ENCODE assay signal across 10 cellular contexts in genomic region chr19:9431475-9431874, GRCh38. TPM values are rescaled to one million over a fixed set of nuclear protein-coding genes. Genes with fewer than 3 reads are reported as not detected.
A peak's percentile ranks its signal among the peaks of the same experiment; 100 is the strongest.
DNase-seq lines count a peak whose midpoint lies in the region; ATAC-seq, FAIRE-seq and TF ChIP-seq lines count a peak whose summit lies in the region.
"Had no signal": no experiment of that assay in that cellular context is flagged by ENCODE, and none has a peak within 500 bp of the region (broad histone marks: within the 10 kb centered on the region; RNA-seq: fewer than 3 reads in every experiment).

No MANE protein-coding gene starts in this region.

- H3K4me3 ChIP-seq in bronchial epithelial cell (ENCODE audit: low read depth, low read length): no peak overlapping the region
- H3K4me3 ChIP-seq: skin epidermis had no signal

- peaks cover 31% of the 10 kb centered on the region for H3K4me1 Mint-ChIP-seq in activated T-cell treated with anti-CD3 and anti-CD28 coated beads, Interleukin-2, amount 50 U/mL, for 4 hours (ENCODE audit: low read depth)
- peaks cover 22% of the 10 kb centered on the region for H3K4me1 Mint-ChIP-seq in nephron

- H3K27ac Mint-ChIP-seq in nephron: no peak overlapping the region

- TF ChIP-seq CTCF in bronchial epithelial cell (IDR thresholded peaks at IDR 0.05; ENCODE audit: insufficient read depth, low read length, severe bottlenecking) (peak; percentile 44), nephron (IDR thresholded peaks at IDR 0.05; ENCODE audit: unreplicated experiment in 3 of 3) (peak in 2 of 3 experiments; percentile 9 to 35)

- ATAC-seq in activated T-cell treated with anti-CD3 and anti-CD28 coated beads, Interleukin-2, amount 50 U/mL, for 4 hours: no peak
- ATAC-seq in GM21786 (IDR thresholded peaks at IDR 0.05; ENCODE audit: unreplicated experiment): no peak

- H3K9me3 Mint-ChIP-seq in activated T-cell treated with anti-CD3 and anti-CD28 coated beads, Interleukin-2, amount 50 U/mL, for 4 hours: peaks cover 12% of the 10 kb centered on the region
- H3K9me3 Mint-ChIP-seq in nephron: peaks cover 3% of the 10 kb centered on the region

- H3K36me3 ChIP-seq in bronchial epithelial cell (ENCODE audit: control insufficient read depth, insufficient read depth, low read length): peaks cover 4% of the 10 kb centered on the region

- no peaks in the 10 kb centered on the region for H3K27me3 ChIP-seq in bronchial epithelial cell (ENCODE audit: control insufficient read depth, insufficient read depth, low read length)

- peaks cover 53% of the 10 kb centered on the region for H3K36me3 Mint-ChIP-seq in activated T-cell treated with anti-CD3 and anti-CD28 coated beads, Interleukin-2, amount 50 U/mL, for 4 hours (ENCODE audit: insufficient read depth)
- peaks cover 82% of the 10 kb centered on the region for H3K36me3 Mint-ChIP-seq in nephron (ENCODE audit: low read depth)

- no peaks in the 10 kb centered on the region for H3K27me3 Mint-ChIP-seq in activated T-cell treated with anti-CD3 and anti-CD28 coated beads, Interleukin-2, amount 50 U/mL, for 4 hours (ENCODE audit: low read depth)
- no peaks in the 10 kb centered on the region for H3K27me3 Mint-ChIP-seq in nephron (ENCODE audit: low read depth)

- DNase-seq in activated T-cell treated with anti-CD3 and anti-CD28 coated beads for 1 hour (ENCODE audit: low read depth) (peak; percentile 23), OCI-M2 (lab: John Stamatoyannopoulos, UW; ENCODE audit: unreplicated experiment) (peak; percentile 47), bronchial epithelial cell (ENCODE audit: low read depth) (peak; percentile 9), globus pallidus (ENCODE audit: low spot score) (no peak), dedifferentiated amniotic fluid mesenchymal stem cell (ENCODE audit: extremely low spot score) (no peak)
- DNase-seq in activated T-cell treated with anti-CD3 and anti-CD28 coated beads, Interleukin-2, amount 50 U/mL, for 4 hours: no peak

- no peak overlapping the region for H3K4me3 Mint-ChIP-seq in activated T-cell treated with anti-CD3 and anti-CD28 coated beads, Interleukin-2, amount 50 U/mL, for 4 hours
- H3K4me3 Mint-ChIP-seq in nephron: peak overlapping the region; percentile 28 to 60 (median 43)

- FAIRE-seq in bronchial epithelial cell (lab: Jason Lieb, UNC): no peak
- FAIRE-seq: GM18507 had no signal

RNA-seq across cellular contexts. Expression of gene ZNF266, which starts 3.9 kb away (rescaled TPM):
- 10 to 100 TPM; 17.9 to 26.5 (median 21.9) TPM for total RNA-seq in activated T-cell treated with anti-CD3 and anti-CD28 coated beads, Interleukin-2, amount 50 U/mL, for 4 hours
- 9.5 and 10.3 TPM in 2 replicates for total RNA-seq in bronchial epithelial cell

Comparison
In these comparisons a context has a peak if more than half of its experiments do, and no peak if none do; other contexts are left out.
1. DNase-seq: peak in activated T-cell treated with anti-CD3 and anti-CD28 coated beads for 1 hour (single experiment), OCI-M2 (single experiment) and bronchial epithelial cell (single experiment); none in activated T-cell treated with anti-CD3 and anti-CD28 coated beads, Interleukin-2, amount 50 U/mL, for 4 hours (single experiment), globus pallidus (single experiment) and dedifferentiated amniotic fluid mesenchymal stem cell (single experiment).